ENCODE assay signal across 8 cellular contexts in genomic region chr20:44310664-44311639, GRCh38. TPM values are rescaled to one million over a fixed set of nuclear protein-coding genes. Genes with fewer than 3 reads are reported as not detected.
DNase-seq lines count a peak whose midpoint lies in the region; ATAC-seq and TF ChIP-seq lines count a peak whose summit lies in the region.

TSS of gene FITM2 (minus strand) at chr20:44311202. CDS start at chr20:44311148, 54 bp downstream.

- H3K36me3 ChIP-seq in HAP-1 (replicated peaks) (no peaks in the 10 kb centered on the region), MG63 (peaks cover 3% of the 10 kb centered on the region; the same call in 1 of the 2 replicates), neural progenitor cell (no peaks in the 10 kb centered on the region), stomach smooth muscle (ENCODE audit: control insufficient read depth in 2 of 2, insufficient read depth in 2 of 2, low read length in 2 of 2) (peaks cover 3 to 6% of the 10 kb centered on the region in 2 donors)

- no peaks in the 10 kb centered on the region for H3K36me3 Mint-ChIP-seq in neural progenitor cell

- H3K4me3 ChIP-seq in HAP-1 (peak within 1 kb of the TSS; percentile 77), MG63 (peak within 1 kb of the TSS; percentile 92), neural progenitor cell (peak within 1 kb of the TSS; percentile 75), stomach smooth muscle (ENCODE audit: low read length in 2 of 2) (peak within 1 kb of the TSS; percentile 85 to 98)

- H3K9me3 Mint-ChIP-seq in neural progenitor cell = no peaks in the 10 kb centered on the region

- no peaks in the 10 kb centered on the region for H4K20me1 ChIP-seq in neural progenitor cell (ENCODE audit: low read depth)

- H3K4me1 ChIP-seq in HAP-1 (no peaks in the 10 kb centered on the region), foreskin keratinocyte (no peaks in the 10 kb centered on the region), neural progenitor cell (peaks cover 7% of the 10 kb centered on the region), stomach smooth muscle (ENCODE audit: control insufficient read depth, insufficient read depth, low read length) (peaks cover 19% of the 10 kb centered on the region)

- in situ Hi-C loops in HAP-1 (cut with MboI; ENCODE audit: low sequenced_read_pairs) = loop anchor here (5.0 kb wide), 1 partner anchor 94 kb away; no protein-coding TSS in a partner anchor

- DNase-seq in GDM1 (lab: John Stamatoyannopoulos, UW) (peak; percentile 95), HAP-1 (ENCODE audit: low spot score in 2 of 2) (peak; percentile 85 to 98), MG63 (peak; percentile 99), SHP77 (lab: John Stamatoyannopoulos, UW) (peak; percentile 90 to 92), activated gamma-delta T cell treated with Interleukin-2 at 50 U/mL for 16 hours (peak; percentile 98), foreskin keratinocyte (peak; percentile 75 to 89), neural progenitor cell (ENCODE audit: low spot score) (peak; percentile 99)

- ATAC-seq in foreskin keratinocyte = peak; percentile 87

- H3K27ac ChIP-seq in foreskin keratinocyte (no peak within 1 kb of the TSS), neural progenitor cell (no peak within 1 kb of the TSS), stomach smooth muscle (ENCODE audit: low read length) (peak within 1 kb of the TSS; percentile 49)

- H3K27me3 ChIP-seq in HAP-1 (ENCODE audit: low read depth) = no peaks in the 10 kb centered on the region
- no peaks in the 10 kb centered on the region for H3K27me3 ChIP-seq in MG63
- H3K27me3 ChIP-seq in foreskin keratinocyte = no peaks in the 10 kb centered on the region
- H3K27me3 ChIP-seq in neural progenitor cell = peaks cover 21% of the 10 kb centered on the region
- H3K27me3 ChIP-seq in stomach smooth muscle (ENCODE audit: control insufficient read depth in 1 of 2, insufficient read depth in 2 of 2, low read length in 2 of 2) = no peaks in the 10 kb centered on the region

- peak; percentile 99 for TF ChIP-seq CTCF in foreskin keratinocyte (conservative IDR thresholded peaks at IDR 0.05)
- TF ChIP-seq CTCF in neural progenitor cell (IDR thresholded peaks at IDR 0.05) = peak; percentile 92

- peak within 1 kb of the TSS; percentile 91 for H3K4me2 ChIP-seq in neural progenitor cell

- H3K4me3 Mint-ChIP-seq in neural progenitor cell = peak within 1 kb of the TSS; percentile 90

- peak within 1 kb of the TSS; percentile 35 for H3K9ac ChIP-seq in neural progenitor cell
- peak within 1 kb of the TSS; percentile 73 to 89 for H3K9ac ChIP-seq in stomach smooth muscle (ENCODE audit: low read length in 2 of 2)

- H2AFZ ChIP-seq in neural progenitor cell (replicated peaks) = peak within 1 kb of the TSS; percentile 91

- no peaks in the 10 kb centered on the region for H3K79me2 ChIP-seq in neural progenitor cell (ENCODE audit: low read depth)

- no peaks in the 10 kb centered on the region for H3K9me3 ChIP-seq in HAP-1
- H3K9me3 ChIP-seq in MG63 = peaks cover 2% of the 10 kb centered on the region; the same call in 1 of the 2 replicates
- no peaks in the 10 kb centered on the region for H3K9me3 ChIP-seq in neural progenitor cell (ENCODE audit: low read depth)
- no peaks in the 10 kb centered on the region for H3K9me3 ChIP-seq in stomach smooth muscle (ENCODE audit: control insufficient read depth in 2 of 2, low read length in 2 of 2)

- peak within 1 kb of the TSS; percentile 87 for H3K27ac Mint-ChIP-seq in neural progenitor cell

- H3K27me3 Mint-ChIP-seq in neural progenitor cell (ENCODE audit: insufficient read depth, low read depth) = peaks cover 6% of the 10 kb centered on the region

- H3F3A ChIP-seq in neural progenitor cell (ENCODE audit: low read depth) = no peaks in the 10 kb centered on the region

- peaks cover 13% of the 10 kb centered on the region for H3K4me1 Mint-ChIP-seq in neural progenitor cell

RNA-seq across cellular contexts. Expression of gene FITM2, which starts in this region (rescaled TPM):
- total RNA-seq in MG63 (2014; rRNA removed; shearing (Covaris generic); ENCODE audit: low replicate concordance) = 4.8 and 7.6 TPM in 2 replicates
- total RNA-seq in foreskin keratinocyte (3.4 and 3.6 TPM in 2 replicates), neural progenitor cell (ENCODE audit: low replicate concordance) (1.4 and 1.9 TPM in 2 replicates)
- polyA plus RNA-seq in foreskin keratinocyte = 2.0 and 2.3 TPM in 2 replicates
